21 cellular contexts compared by ENCODE assay signal in genomic region chrX:38006778-38007177, GRCh38. TPM values are rescaled to one million over a fixed set of nuclear protein-coding genes. Genes with fewer than 3 reads are reported as not detected.
"Had no signal": no experiment of that assay in that cellular context is flagged by ENCODE, and none has a peak within 500 bp of the region (broad histone marks: within the 10 kb centered on the region; RNA-seq: fewer than 3 reads in every experiment).

No MANE protein-coding gene starts in this region.

- H3K27ac ChIP-seq: ascending aorta, right lobe of liver, testis, WERI-Rb-1 had no signal

- H3K4me3 ChIP-seq: ascending aorta, right lobe of liver, smooth muscle cell, testis had no signal

- H3K4me2 ChIP-seq: smooth muscle cell had no signal

- H3K4me3 Mint-ChIP-seq: activated naive CD4-positive, alpha-beta T cell treated with anti-CD3 and anti-CD28 coated beads, Interleukin-2, amount 50 U/mL, for 24 hours; activated T-cell treated with anti-CD3 and anti-CD28 coated beads, Interleukin-2, amount 50 U/mL, for 72 hours; effector memory CD8-positive, alpha-beta T cell; naive thymus-derived CD4-positive, alpha-beta T cell had no signal

- H3K9me3 Mint-ChIP-seq: effector memory CD8-positive, alpha-beta T cell had no signal

- H3K27ac Mint-ChIP-seq: activated naive CD4-positive, alpha-beta T cell treated with anti-CD3 and anti-CD28 coated beads, Interleukin-2, amount 50 U/mL, for 24 hours; activated T-cell treated with anti-CD3 and anti-CD28 coated beads, Interleukin-2, amount 50 U/mL, for 72 hours; effector memory CD8-positive, alpha-beta T cell; naive thymus-derived CD4-positive, alpha-beta T cell had no signal

- FAIRE-seq: keratinocyte had no signal

- H3K36me3 ChIP-seq: ascending aorta, right lobe of liver, WERI-Rb-1 had no signal

- H3K4me1 Mint-ChIP-seq: activated naive CD4-positive, alpha-beta T cell treated with anti-CD3 and anti-CD28 coated beads, Interleukin-2, amount 50 U/mL, for 24 hours; naive thymus-derived CD4-positive, alpha-beta T cell had no signal

- H3K27me3 ChIP-seq: ascending aorta, right lobe of liver, testis had no signal

- H3K9me3 ChIP-seq: right lobe of liver, testis had no signal

- DNase-seq: activated CD4-positive, alpha-beta T cell treated with anti-CD3 and anti-CD28 coated beads for 1 hour; activated CD8-positive, alpha-beta memory T cell treated with anti-CD3 and anti-CD28 coated beads for 24 hours; activated effector memory CD4-positive, alpha-beta T cell treated with anti-CD3 and anti-CD28 coated beads, Interleukin-2, amount 50 U/mL, for 16 hours; activated T-cell treated with anti-CD3 and anti-CD28 coated beads, Interleukin-2, amount 50 U/mL, for 72 hours; effector memory CD8-positive, alpha-beta T cell; foreskin fibroblast; hypothalamus; naive thymus-derived CD4-positive, alpha-beta T cell; right lobe of liver; stimulated activated CD4-positive, alpha-beta T cell treated with anti-CD3 and anti-CD28 coated beads, Interleukin-4, amount 100 ng/mL, for 1 hour; SW 1271; T-helper 2 cell; testis; WERI-Rb-1 had no signal

- H3K4me1 ChIP-seq: ascending aorta, right lobe of liver, testis had no signal

- H3K36me3 Mint-ChIP-seq: activated naive CD4-positive, alpha-beta T cell treated with anti-CD3 and anti-CD28 coated beads, Interleukin-2, amount 50 U/mL, for 24 hours; naive thymus-derived CD4-positive, alpha-beta T cell had no signal

- ATAC-seq: activated T-cell treated with anti-CD3 and anti-CD28 coated beads, Interleukin-2, amount 50 U/mL, for 72 hours; effector memory CD8-positive, alpha-beta T cell; left lobe of liver; naive thymus-derived CD4-positive, alpha-beta T cell; right lobe of liver had no signal

RNA-seq across cellular contexts. Expression of gene SYTL5, which starts 0.4 kb away (rescaled TPM):
- total RNA-seq: activated T-cell treated with anti-CD3 and anti-CD28 coated beads, Interleukin-2, amount 50 U/mL, for 72 hours; ascending aorta; dermis microvascular lymphatic vessel endothelial cell; lung microvascular endothelial cell had no signal
- polyA plus RNA-seq: naive thymus-derived CD4-positive, alpha-beta T cell had no signal
